In the genomic region with DNA sequence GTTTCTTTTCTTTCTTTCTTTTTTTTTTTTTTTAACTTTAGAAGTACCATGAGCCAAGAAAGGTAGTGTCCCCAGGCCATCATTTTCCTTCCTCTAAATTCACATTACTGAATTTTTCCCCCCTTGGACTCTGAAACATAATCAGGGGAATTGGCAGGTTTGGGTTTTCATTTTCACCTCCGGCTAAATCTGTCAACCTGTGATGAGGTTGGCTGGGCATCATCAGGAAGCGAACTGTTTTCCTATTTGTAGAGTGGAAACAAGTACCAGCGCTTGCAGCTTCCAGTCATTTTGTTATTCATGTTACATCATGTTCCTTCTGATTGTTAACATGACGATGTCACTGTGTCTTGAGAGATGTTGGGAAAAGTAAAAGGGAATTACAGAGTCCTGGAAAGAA, we compare ENCODE assay signal across 26 cellular contexts.
"Had no signal": no experiment of that assay in that cellular context is flagged by ENCODE, and none has a peak within 500 bp of the region (broad histone marks: within the 10 kb centered on the region; RNA-seq: fewer than 3 reads in every experiment).

No MANE protein-coding gene starts in this region.

- H3K4me1 ChIP-seq: colonic mucosa, esophagus squamous epithelium, gastrocnemius medialis, left lung, lower lobe of right lung had no signal

- H3K27me3 ChIP-seq: colonic mucosa, esophagus squamous epithelium, gastrocnemius medialis, hepatocyte, left lung had no signal

- H3K4me3 ChIP-seq: colonic mucosa, esophagus squamous epithelium, gastrocnemius medialis, hepatocyte, left lung, lower lobe of right lung had no signal

- H3K9me3 ChIP-seq: colonic mucosa, esophagus squamous epithelium, gastrocnemius medialis, left lung, lower lobe of right lung had no signal

- DNase-seq: colonic mucosa; cortex of kidney; effector CD8-positive, alpha-beta T cell; effector memory CD8-positive, alpha-beta T cell; endodermal cell; erythroblast; esophagus squamous epithelium; foreskin fibroblast; foreskin melanocyte; gastrocnemius medialis; glutamatergic neuron; head of caudate nucleus; hypothalamus; immature natural killer cell; islet precursor cell; kidney; kidney glomerular epithelial cell; left lung; left ventricle myocardium superior; lower lobe of right lung; mesendoderm; midbrain; naive thymus-derived CD4-positive, alpha-beta T cell had no signal

- H3K36me3 ChIP-seq: colonic mucosa, esophagus squamous epithelium, gastrocnemius medialis, left lung, lower lobe of right lung had no signal

- H3K27ac ChIP-seq: colonic mucosa, epithelial cell of prostate, esophagus squamous epithelium, gastrocnemius medialis, hepatocyte, left lung, lower lobe of right lung had no signal

- ATAC-seq: effector memory CD8-positive, alpha-beta T cell; esophagus mucosa; gastrocnemius medialis; left lung; left ventricle myocardium superior; lower lobe of right lung; naive thymus-derived CD4-positive, alpha-beta T cell had no signal
